8 cellular contexts compared by ENCODE assay signal in the genomic region with DNA sequence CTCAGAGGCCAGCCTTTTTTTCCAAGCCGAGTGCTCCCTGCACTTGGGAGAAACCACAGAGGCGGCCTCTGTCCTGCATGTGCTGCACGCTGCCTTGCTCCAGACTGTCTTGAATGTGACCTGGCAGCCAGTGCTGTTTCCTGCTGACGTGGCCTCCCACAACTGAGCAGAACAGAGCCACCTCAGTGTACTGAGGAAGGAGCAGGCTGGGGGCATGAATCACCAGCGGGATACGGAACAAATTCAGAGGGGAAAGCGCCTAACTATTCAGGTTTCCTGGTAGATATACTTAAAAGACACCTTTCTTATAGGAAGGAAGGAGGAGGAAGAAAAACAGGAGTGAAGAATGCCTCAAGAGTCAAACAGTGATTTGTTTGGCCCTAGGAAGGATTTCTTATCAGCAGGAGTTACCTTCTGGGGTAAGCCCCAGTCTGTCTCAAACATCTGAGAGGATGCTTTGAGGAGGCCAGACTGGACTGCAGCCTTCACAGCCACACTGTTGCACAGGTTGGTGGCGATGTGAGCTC.
A peak's percentile ranks its signal among the peaks of the same experiment; 100 is the strongest.
DNase-seq lines count a peak whose midpoint lies in the region; ATAC-seq and TF ChIP-seq lines count a peak whose summit lies in the region.

No MANE protein-coding gene starts in this region.

- H3K9me3 Mint-ChIP-seq in activated naive CD4-positive, alpha-beta T cell treated with anti-CD3 and anti-CD28 coated beads, Interleukin-2, amount 50 U/mL, for 24 hours = peaks cover 4% of the 10 kb centered on the region

- peaks cover 7% of the 10 kb centered on the region for H3K79me1 ChIP-seq in trophoblast cell (ENCODE audit: low read length)

- H4K8ac ChIP-seq in trophoblast cell (ENCODE audit: low read depth, low read length) = no peak overlapping the region

- no peak overlapping the region for H2BK120ac ChIP-seq in trophoblast cell (ENCODE audit: insufficient read depth, low read length, poor library complexity)

- H3K4me3 Mint-ChIP-seq in activated naive CD4-positive, alpha-beta T cell treated with anti-CD3 and anti-CD28 coated beads, Interleukin-2, amount 50 U/mL, for 24 hours = peak overlapping the region; percentile 56

- no peak overlapping the region for H3K4ac ChIP-seq in trophoblast cell (ENCODE audit: low read depth, low read length)

- H3K18ac ChIP-seq in trophoblast cell (ENCODE audit: low read length) = no peak overlapping the region

- no peak overlapping the region for H2AFZ ChIP-seq in GM23248
- H2AFZ ChIP-seq in PC-3 (ENCODE audit: low read length) = no peak overlapping the region
- no peak overlapping the region for H2AFZ ChIP-seq in trophoblast cell (ENCODE audit: insufficient read depth, low read length, poor library complexity)

- H4K91ac ChIP-seq in trophoblast cell (ENCODE audit: low read depth, low read length) = no peak overlapping the region

- peaks cover 10% of the 10 kb centered on the region for H3K36me3 Mint-ChIP-seq in activated naive CD4-positive, alpha-beta T cell treated with anti-CD3 and anti-CD28 coated beads, Interleukin-2, amount 50 U/mL, for 24 hours

- no peak for TF ChIP-seq CTCF in PC-3 (conservative IDR thresholded peaks at IDR 0.05; ENCODE audit: low read depth, low read length)
- no peak for TF ChIP-seq CTCF in GM13977 (IDR thresholded peaks at IDR 0.05; ENCODE audit: extremely low read depth, insufficient read depth, missing control alignments)

- no peak overlapping the region for H2AK5ac ChIP-seq in trophoblast cell (ENCODE audit: low read length)

- H3K27me3 Mint-ChIP-seq in activated naive CD4-positive, alpha-beta T cell treated with anti-CD3 and anti-CD28 coated beads, Interleukin-2, amount 50 U/mL, for 24 hours = no peaks in the 10 kb centered on the region

- H3K79me2 ChIP-seq in GM23248 (ENCODE audit: insufficient read depth) (peaks cover 96% of the 10 kb centered on the region), PC-3 (ENCODE audit: low read length) (peaks cover 89% of the 10 kb centered on the region), trophoblast cell (ENCODE audit: control insufficient read depth, insufficient read depth, low read length, poor library complexity) (peaks cover 9% of the 10 kb centered on the region)

- H3K4me1 ChIP-seq in GM23248 (ENCODE audit: insufficient read depth) = peaks cover 77% of the 10 kb centered on the region
- peaks cover 71% of the 10 kb centered on the region for H3K4me1 ChIP-seq in PC-3 (ENCODE audit: insufficient read depth, low read length)
- H3K4me1 ChIP-seq in trophoblast cell (ENCODE audit: control insufficient read depth in 1 of 2, insufficient read depth in 2 of 2, low read length in 2 of 2) = peaks cover 23 to 27% of the 10 kb centered on the region in 2 experiments
- H3K4me1 ChIP-seq in aorta (ENCODE audit: control insufficient read depth in 1 of 2, insufficient read depth in 2 of 2, low read length in 2 of 2) = peaks cover 6 to 15% of the 10 kb centered on the region in 2 donors

- intact Hi-C loops in PC-3 (cut with micrococcal nuclease) (loop anchor here (1.0 to 2.0 kb wide), 2 partner anchors 11 to 51 kb away; no protein-coding TSS in a partner anchor), Right ventricle myocardium inferior (cut with DNase I) (loop anchor here (5.0 kb wide), 1 partner anchor 49 kb away; no protein-coding TSS in a partner anchor), aorta (cut with DNase I) (loop anchor here in 1 of 2 donors (1.0 to 10.0 kb wide), 3 partner anchors 56 to 111 kb away; no protein-coding TSS in a partner anchor)

- POLR2A ChIA-PET in PC-3 (lab: Charles Lee; ENCODE audit: unreplicated experiment) = interaction anchor here (0.7 to 1.2 kb wide), 2 partner anchors 11 to 23 kb away, joined by 3 to 4 read pairs; no protein-coding TSS in a partner anchor

- H3F3A ChIP-seq in GM23248 (ENCODE audit: insufficient read depth) (peaks cover 82% of the 10 kb centered on the region), PC-3 (ENCODE audit: low read length, unreplicated experiment) (no peaks in the 10 kb centered on the region)

- H3K4me2 ChIP-seq in GM23248 (ENCODE audit: unreplicated experiment) (peak overlapping the region; percentile 76), PC-3 (ENCODE audit: low read length) (peak overlapping the region; percentile 79), trophoblast cell (ENCODE audit: low read length) (peak overlapping the region; percentile 41)

- no peaks in the 10 kb centered on the region for H3K9me3 ChIP-seq in GM23248 (ENCODE audit: low read depth)
- no peaks in the 10 kb centered on the region for H3K9me3 ChIP-seq in PC-3 (ENCODE audit: low read length)
- no peaks in the 10 kb centered on the region for H3K9me3 ChIP-seq in trophoblast cell (ENCODE audit: insufficient read depth, low read depth, low read length)
- no peaks in the 10 kb centered on the region for H3K9me3 ChIP-seq in aorta (ENCODE audit: control insufficient read depth, low read length)

- no TSS peak for BruUV-seq in PC-3 (replicated peaks; lab: Mats Ljungman, UMichigan)

- WGBS in GM23248 (ENCODE audit: low coverage in 1 of 2, low lambda C conversion rate in 2 of 2, missing lambda C conversion rate in 2 of 2), 2 experiments = 7 to 13% methylated on average over 8 of the region's 8 CpGs
- no CpG with 5 or more reads among the region's 8 CpGs for WGBS in trophoblast cell (ENCODE audit: extremely low coverage, insufficient coverage, insufficient read length)
- WGBS in aorta, 2 donors = 2 to 4% methylated on average over 8 of the region's 8 CpGs

- ATAC-seq in PC-3 (peak; percentile 98), Right ventricle myocardium inferior (peak; percentile 98), aorta (ENCODE audit: low FRiP score) (peak; percentile 99)

- H3K27me3 ChIP-seq in GM23248 (replicated peaks; ENCODE audit: insufficient read depth) (no peaks in the 10 kb centered on the region), PC-3 (ENCODE audit: low read length) (no peaks in the 10 kb centered on the region), trophoblast cell (ENCODE audit: insufficient read depth, low read length) (no peaks in the 10 kb centered on the region), aorta (ENCODE audit: control insufficient read depth in 1 of 2, insufficient read depth in 2 of 2, low read length in 1 of 2) (no peaks in the 10 kb centered on the region)

- peak overlapping the region; percentile 45 for H3K4me3 ChIP-seq in GM23248
- H3K4me3 ChIP-seq in PC-3 (ENCODE audit: low read length) = peak overlapping the region; percentile 36; the same call in 1 of the 2 replicates
- H3K4me3 ChIP-seq in trophoblast cell (ENCODE audit: low read depth, low read length) = no peak overlapping the region
- H3K4me3 ChIP-seq in aorta (ENCODE audit: low read length in 2 of 2) = no peak overlapping the region

- H3K9ac ChIP-seq in GM23248 (peak overlapping the region; percentile 87), PC-3 (ENCODE audit: low read length) (peak overlapping the region; percentile 68), trophoblast cell (ENCODE audit: low read length) (no peak overlapping the region)

- H4K20me1 ChIP-seq in GM23248 (ENCODE audit: insufficient read depth) = peaks cover 25% of the 10 kb centered on the region
- no peaks in the 10 kb centered on the region for H4K20me1 ChIP-seq in PC-3 (ENCODE audit: low read length)

- H3K36me3 ChIP-seq in GM23248 (ENCODE audit: low read depth) (0 out of 2 replicates have a peak, but pooled peaks cover 5% of the 10 kb centered on the region), PC-3 (ENCODE audit: low read depth, low read length) (no peaks in the 10 kb centered on the region), trophoblast cell (ENCODE audit: control insufficient read depth in 1 of 2, insufficient read depth in 2 of 2, low read length in 2 of 2) (peaks cover 0 to 2% of the 10 kb centered on the region in 2 experiments), aorta (ENCODE audit: control insufficient read depth in 1 of 2, insufficient read depth in 2 of 2, low read length in 1 of 2) (no peaks in the 10 kb centered on the region)

- in situ Hi-C loops in GM23248 (cut with MboI) (no loop called here), GM13977 (cut with MboI; ENCODE audit: low pct_unique_long_range_greater_than_20kb, low sequenced_read_pairs, unreplicated experiment) (no loop called here)

- peak overlapping the region; percentile 25 for H3K27ac Mint-ChIP-seq in activated naive CD4-positive, alpha-beta T cell treated with anti-CD3 and anti-CD28 coated beads, Interleukin-2, amount 50 U/mL, for 24 hours

- peak overlapping the region; percentile 35 for H3K14ac ChIP-seq in trophoblast cell (ENCODE audit: low read length)

- CTCF ChIA-PET in PC-3 (lab: Charles Lee) = no interaction called here

- H3K27ac ChIP-seq in GM23248 (peak overlapping the region; percentile 97), PC-3 (ENCODE audit: low read length) (peak overlapping the region; percentile 92), trophoblast cell (ENCODE audit: low read depth, low read length) (peak overlapping the region; percentile 56), aorta (ENCODE audit: low read depth in 1 of 2, low read length in 2 of 2) (peak overlapping the region; percentile 96 to 99)

- H2BK12ac ChIP-seq in trophoblast cell (ENCODE audit: low read length) = peak overlapping the region; percentile 8

- H3K23ac ChIP-seq in trophoblast cell (ENCODE audit: low read length) = no peak overlapping the region

- peaks cover 55% of the 10 kb centered on the region for H3K4me1 Mint-ChIP-seq in activated naive CD4-positive, alpha-beta T cell treated with anti-CD3 and anti-CD28 coated beads, Interleukin-2, amount 50 U/mL, for 24 hours

- DNase-seq in AG08396 (ENCODE audit: low spot score) (peak; percentile 78), GM23248 (peak; percentile 99), PC-3 (peak; percentile 97), Right ventricle myocardium inferior (ENCODE audit: missing footprints) (peak; percentile 94), trophoblast cell (peak; percentile 82 to 87), aorta (peak; percentile 95), GM13977 (ENCODE audit: low spot score) (no peak)

- H3K9me2 ChIP-seq in GM23248 (ENCODE audit: insufficient read depth) (no peaks in the 10 kb centered on the region), PC-3 (replicated peaks; ENCODE audit: low read length) (no peaks in the 10 kb centered on the region)

- H4K12ac ChIP-seq in trophoblast cell (ENCODE audit: low read depth, low read length) = no peak overlapping the region

- peak overlapping the region; percentile 52 for H2BK5ac ChIP-seq in trophoblast cell (ENCODE audit: low read depth, low read length, poor library complexity)

Comparison
In these comparisons a context has a peak if more than half of its experiments do, and no peak if none do; other contexts are left out.
1. H3K4me3 ChIP-seq: peak in GM23248 (single experiment) and PC-3 (single experiment); none in trophoblast cell (single experiment) and aorta (0 of 2).
2. Peak in every context shown above with its lines, with median percentiles within 50 percentile points of each other: H3K27ac ChIP-seq, H3K4me2 ChIP-seq and ATAC-seq.